ENCODE assay signal across 8 cellular contexts in the genomic region with DNA sequence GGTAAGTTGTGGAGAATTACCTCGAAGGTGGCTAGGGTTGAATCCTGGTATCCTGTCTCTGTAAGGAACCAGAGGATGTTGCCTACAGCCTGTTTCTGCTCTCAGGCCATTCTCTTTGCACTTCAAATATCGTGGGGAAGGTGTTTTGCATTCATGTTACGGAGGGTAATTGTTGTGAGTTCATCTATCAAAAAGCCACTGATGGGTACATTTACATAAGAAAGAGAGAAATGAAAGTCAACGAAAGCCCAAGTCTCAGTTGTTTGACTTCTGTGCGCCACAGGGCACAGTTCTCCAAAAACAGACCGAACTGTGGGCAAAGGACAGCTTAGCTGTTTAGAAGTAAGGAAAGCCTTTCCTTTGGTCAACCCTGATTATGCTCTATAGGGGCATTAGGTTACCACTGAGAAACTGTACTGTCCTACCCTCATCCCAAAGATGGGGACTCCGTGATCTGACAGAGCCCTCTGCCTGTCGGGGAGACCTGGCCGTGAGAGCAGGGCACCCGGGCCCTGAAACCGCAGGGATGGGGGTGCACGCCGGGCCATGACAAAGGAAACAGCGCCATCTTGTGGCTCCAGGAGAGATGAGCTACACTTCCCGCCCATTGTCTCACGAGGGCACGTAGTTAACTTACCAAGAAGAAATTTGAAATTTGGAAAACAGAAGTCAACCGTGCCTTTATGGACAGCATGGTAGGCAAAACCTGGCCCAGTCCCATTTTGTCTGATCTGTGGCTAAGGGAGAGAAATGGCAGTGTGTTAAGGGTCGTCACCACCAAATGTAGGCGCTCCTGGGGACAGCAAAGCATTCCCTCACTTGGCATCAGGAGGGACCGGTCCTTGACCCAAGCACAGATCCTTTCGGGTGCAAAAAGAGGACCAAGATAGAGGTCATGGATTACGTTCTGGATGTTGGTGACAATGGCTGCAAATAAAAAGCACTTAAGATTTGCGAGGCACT.
A peak's percentile ranks its signal among the peaks of the same experiment; 100 is the strongest.
DNase-seq lines count a peak whose midpoint lies in the region; ATAC-seq, FAIRE-seq and TF ChIP-seq lines count a peak whose summit lies in the region.

No MANE protein-coding gene starts in this region.

- no peak for TF ChIP-seq POLR2A in upper lobe of left lung (IDR thresholded peaks at IDR 0.05)

- peak; percentile 54 for DNase-seq in D341Med (ENCODE audit: low spot score)
- DNase-seq in SHP77 (lab: John Stamatoyannopoulos, UW) = peak; percentile 46 to 47
- peak in 3 of 4 experiments; percentile 5 to 26 (median 14) for DNase-seq in activated naive CD4-positive, alpha-beta T cell (lab: John Stamatoyannopoulos, UW)
- peak; percentile 57 for DNase-seq in glomerular visceral epithelial cell (ENCODE audit: extremely low spot score)
- peak; percentile 32 to 76 (median 52) for DNase-seq in pancreas
- peak; percentile 54 to 69 for DNase-seq in upper lobe of left lung

- intact Hi-C loops in pancreas (cut with DNase I) = no loop called here

- peaks cover 3% of the 10 kb centered on the region; the same call in 1 of the 2 replicates for H3K4me1 ChIP-seq in HUES6 (ENCODE audit: control insufficient read depth, insufficient read depth, low read length)
- no peaks in the 10 kb centered on the region for H3K4me1 ChIP-seq in pancreas
- H3K4me1 ChIP-seq in upper lobe of left lung = peaks cover 0 to 6% (median 0%) of the 10 kb centered on the region in 4 donors

- H3K27ac ChIP-seq in HUES6 (ENCODE audit: low read depth, low read length) (no peak overlapping the region), pancreas (no peak overlapping the region), upper lobe of left lung (no peak overlapping the region)

- H3K36me3 ChIP-seq in HUES6 (ENCODE audit: control insufficient read depth, insufficient read depth, low read length) = no peaks in the 10 kb centered on the region
- H3K36me3 ChIP-seq in pancreas = no peaks in the 10 kb centered on the region
- H3K36me3 ChIP-seq in upper lobe of left lung = no peaks in the 10 kb centered on the region

- TF ChIP-seq CTCF in pancreas (IDR thresholded peaks at IDR 0.05) (peak; percentile 52 to 84 (median 74)), upper lobe of left lung (IDR thresholded peaks at IDR 0.05) (peak; percentile 64 to 70 (median 67))

- no peaks in the 10 kb centered on the region for H3K9me3 ChIP-seq in HUES6 (ENCODE audit: control insufficient read depth, insufficient read depth, low read depth, low read length)
- H3K9me3 ChIP-seq in pancreas = no peaks in the 10 kb centered on the region
- H3K9me3 ChIP-seq in upper lobe of left lung = no peaks in the 10 kb centered on the region

- FAIRE-seq in pancreas (lab: Jason Lieb, UNC) = no peak

- WGBS in pancreas, 2 donors = 26 to 30% methylated on average over 24 of the region's 24 CpGs
- 34 to 35% methylated on average over 24 of the region's 24 CpGs for WGBS in upper lobe of left lung, 2 donors

- H3K27me3 ChIP-seq in HUES6 (ENCODE audit: control insufficient read depth, insufficient read depth, low read length) (no peaks in the 10 kb centered on the region), pancreas (no peaks in the 10 kb centered on the region), upper lobe of left lung (no peaks in the 10 kb centered on the region)

- ATAC-seq in GM21381 (IDR thresholded peaks at IDR 0.05; ENCODE audit: unreplicated experiment) = peak; percentile 85
- ATAC-seq in pancreas = peak; percentile 56 to 90 (median 88)
- peak; percentile 50 to 87 for ATAC-seq in upper lobe of left lung (ENCODE audit: low FRiP score in 2 of 2)

- peak overlapping the region; percentile 47 for H3K4me3 ChIP-seq in HUES6 (ENCODE audit: low read depth, low read length)
- H3K4me3 ChIP-seq in pancreas = no peak overlapping the region
- H3K4me3 ChIP-seq in upper lobe of left lung = no peak overlapping the region

- no peak for TF ChIP-seq EP300 in upper lobe of left lung (IDR thresholded peaks at IDR 0.05)

- H3K9ac ChIP-seq in HUES6 (ENCODE audit: low read length) = no peak overlapping the region
